In the genomic region with DNA sequence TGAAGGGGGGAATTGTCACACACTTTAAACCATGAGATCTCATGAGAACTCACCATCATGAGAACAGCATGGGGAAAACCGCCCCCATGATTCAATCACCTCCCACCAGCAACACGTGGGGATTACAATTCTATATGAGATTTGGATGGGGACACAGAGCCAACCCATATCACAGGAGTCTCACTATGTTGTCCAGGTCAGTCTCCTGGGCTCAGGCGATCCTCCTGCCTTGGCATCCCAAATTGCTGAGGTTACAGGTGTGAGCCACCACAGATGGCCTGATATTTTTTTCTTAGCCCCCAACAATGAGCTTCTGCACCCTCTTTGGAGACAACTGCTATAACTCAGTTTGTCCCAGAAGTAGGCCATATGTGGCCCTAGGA, we compare ENCODE assay signal across 12 cellular contexts. TPM values are rescaled to one million over a fixed set of nuclear protein-coding genes. Genes with fewer than 3 reads are reported as not detected.
DNase-seq lines count a peak whose midpoint lies in the region; ATAC-seq and TF ChIP-seq lines count a peak whose summit lies in the region.
"Had no signal": no experiment of that assay in that cellular context is flagged by ENCODE, and none has a peak within 500 bp of the region (broad histone marks: within the 10 kb centered on the region; RNA-seq: fewer than 3 reads in every experiment).

No MANE protein-coding gene starts in this region.

- H3K9me3 Mint-ChIP-seq in activated naive CD4-positive, alpha-beta T cell treated with anti-CD3 and anti-CD28 coated beads, Interleukin-2, amount 10 ng/mL, durations not matched to agents 7 days and 5 days, result peaks cover 3% of the 10 kb centered on the region
- H3K9me3 Mint-ChIP-seq in mesothelial cell of epicardium, result no peaks in the 10 kb centered on the region
- H3K9me3 Mint-ChIP-seq: GM23338 had no signal

- intact Hi-C loops in left ventricle myocardium inferior (cut with micrococcal nuclease) (no loop called here), upper lobe of right lung (cut with DNase I) (no loop called here)

- no peak for TF ChIP-seq EP300 in SK-N-SH (IDR thresholded peaks at IDR 0.05; ENCODE audit: borderline replicate concordance in 1 of 2, low read depth in 1 of 2, low read length in 1 of 2)

- H3K9me3 ChIP-seq in left ventricle myocardium inferior (replicated peaks) (no peaks in the 10 kb centered on the region), right atrium auricular region (no peaks in the 10 kb centered on the region), upper lobe of right lung (no peaks in the 10 kb centered on the region), SK-N-SH (no peaks in the 10 kb centered on the region)
- H3K9me3 ChIP-seq: SJCRH30 had no signal

- no peaks in the 10 kb centered on the region for H3K27me3 ChIP-seq in left ventricle myocardium inferior (ENCODE audit: low read depth)
- no peaks in the 10 kb centered on the region for H3K27me3 ChIP-seq in right atrium auricular region
- H3K27me3 ChIP-seq in upper lobe of right lung, result no peaks in the 10 kb centered on the region
- no peaks in the 10 kb centered on the region for H3K27me3 ChIP-seq in SK-N-SH (ENCODE audit: insufficient read depth)
- H3K27me3 ChIP-seq: dorsolateral prefrontal cortex, SJCRH30 had no signal

- no peaks in the 10 kb centered on the region for H3K27me3 Mint-ChIP-seq in activated naive CD4-positive, alpha-beta T cell treated with anti-CD3 and anti-CD28 coated beads, Interleukin-2, amount 10 ng/mL, durations not matched to agents 7 days and 5 days
- H3K27me3 Mint-ChIP-seq in mesothelial cell of epicardium (ENCODE audit: low read depth), result no peaks in the 10 kb centered on the region

- no peak for ATAC-seq in upper lobe of right lung
- ATAC-seq: GM23338 had no signal

- H3K4me3 Mint-ChIP-seq in activated naive CD4-positive, alpha-beta T cell treated with anti-CD3 and anti-CD28 coated beads, Interleukin-2, amount 10 ng/mL, durations not matched to agents 7 days and 5 days, result peak overlapping the region; percentile 69
- no peak overlapping the region for H3K4me3 Mint-ChIP-seq in mesothelial cell of epicardium
- H3K4me3 Mint-ChIP-seq: GM23338 had no signal

- POLR2A ChIA-PET in SK-N-SH (lab: Yijun Ruan, JAX), result no interaction called here

- TF ChIP-seq RAD21 in SK-N-SH (IDR thresholded peaks at IDR 0.05; ENCODE audit: low read length), result no peak

- TF ChIP-seq CTCF in left ventricle myocardium inferior (IDR thresholded peaks at IDR 0.05; ENCODE audit: borderline replicate concordance) (no peak), right atrium auricular region (IDR thresholded peaks at IDR 0.05) (no peak), mesothelial cell of epicardium (IDR thresholded peaks at IDR 0.05; ENCODE audit: unreplicated experiment) (no peak), upper lobe of right lung (IDR thresholded peaks at IDR 0.05) (no peak), SK-N-SH (IDR thresholded peaks at IDR 0.05) (no peak)

- H3F3A ChIP-seq in SK-N-SH (replicated peaks; ENCODE audit: insufficient read depth), result no peaks in the 10 kb centered on the region

- WGBS in SK-N-SH (ENCODE audit: low lambda C conversion rate), result 91% methylated on average over 3 of the region's 3 CpGs

- no peak for DNase-seq in left ventricle myocardium inferior
- no peak for DNase-seq in right atrium auricular region (ENCODE audit: low spot score)
- no peak for DNase-seq in activated naive CD4-positive, alpha-beta T cell treated with anti-CD3 and anti-CD28 coated beads, Interleukin-2, amount 10 ng/mL, durations not matched to agents 7 days and 5 days
- DNase-seq in mesothelial cell of epicardium (ENCODE audit: low spot score in 2 of 2, unreplicated experiment in 2 of 2), result no peak
- DNase-seq in upper lobe of right lung, result peak; percentile 19
- no peak for DNase-seq in NOMO-1 (lab: John Stamatoyannopoulos, UW; ENCODE audit: unreplicated experiment in 2 of 2)
- DNase-seq in NOMO-1 treated with dmso at 0.1 percent for 144 hours (lab: John Stamatoyannopoulos, UW; ENCODE audit: unreplicated experiment), result no peak
- no peak for DNase-seq in SK-N-SH
- DNase-seq: NCI-H1694, SJCRH30 had no signal

- H3K36me3 ChIP-seq in left ventricle myocardium inferior (peaks cover 25% of the 10 kb centered on the region), right atrium auricular region (peaks cover 5% of the 10 kb centered on the region), upper lobe of right lung (peaks cover 6% of the 10 kb centered on the region), SK-N-SH (replicated peaks in 1 of 2; ENCODE audit: control insufficient read depth in 1 of 2, insufficient read depth in 2 of 2, low read length in 1 of 2) (peaks cover 0 to 1% of the 10 kb centered on the region in 2 experiments)
- H3K36me3 ChIP-seq: SJCRH30 had no signal

- H3K36me3 Mint-ChIP-seq in activated naive CD4-positive, alpha-beta T cell treated with anti-CD3 and anti-CD28 coated beads, Interleukin-2, amount 10 ng/mL, durations not matched to agents 7 days and 5 days, result peaks cover 26% of the 10 kb centered on the region
- H3K36me3 Mint-ChIP-seq in mesothelial cell of epicardium, result peaks cover 4% of the 10 kb centered on the region

- H3K4me3 ChIP-seq in left ventricle myocardium inferior, result peak overlapping the region; percentile 24
- H3K4me3 ChIP-seq in right atrium auricular region, result no peak overlapping the region
- H3K4me3 ChIP-seq in upper lobe of right lung, result peak overlapping the region; percentile 33
- H3K4me3 ChIP-seq in SK-N-SH (ENCODE audit: low read depth in 2 of 2, low read length in 1 of 2), result no peak overlapping the region
- H3K4me3 ChIP-seq: GM23338, SJCRH30 had no signal

- no peak overlapping the region for H3K9ac ChIP-seq in SK-N-SH

- H3K4me2 ChIP-seq in SK-N-SH, result no peak overlapping the region
- H3K4me2 ChIP-seq: GM23338 had no signal

- H3K27ac ChIP-seq in left ventricle myocardium inferior (replicated peaks), result peak overlapping the region; percentile 52
- H3K27ac ChIP-seq in right atrium auricular region, result no peak overlapping the region
- peak overlapping the region; percentile 87 for H3K27ac ChIP-seq in upper lobe of right lung
- H3K27ac ChIP-seq in SK-N-SH (ENCODE audit: low read depth in 2 of 2, low read length in 1 of 2), result no peak overlapping the region
- H3K27ac ChIP-seq: SJCRH30 had no signal

- H4K20me1 ChIP-seq in SK-N-SH (ENCODE audit: insufficient read depth), result no peaks in the 10 kb centered on the region

- CTCF ChIA-PET in activated naive CD4-positive, alpha-beta T cell treated with anti-CD3 and anti-CD28 coated beads, Interleukin-2, amount 10 ng/mL, durations not matched to agents 7 days and 5 days (lab: Charles Lee), result interaction anchor here (2.6 to 3.2 kb wide), 2 partner anchors 9 to 23 kb away, joined by 14 to 17 read pairs; a partner anchor contains a TSS
- CTCF ChIA-PET in SK-N-SH (lab: Yijun Ruan, JAX), result no interaction called here

- no peak overlapping the region for H2AFZ ChIP-seq in SK-N-SH (ENCODE audit: low read depth)
- H2AFZ ChIP-seq: GM23338 had no signal

- H3K27ac Mint-ChIP-seq in activated naive CD4-positive, alpha-beta T cell treated with anti-CD3 and anti-CD28 coated beads, Interleukin-2, amount 10 ng/mL, durations not matched to agents 7 days and 5 days, result peak overlapping the region; percentile 95
- H3K27ac Mint-ChIP-seq in mesothelial cell of epicardium, result peak overlapping the region; percentile 53
- H3K27ac Mint-ChIP-seq: GM23338 had no signal

- peaks cover 56% of the 10 kb centered on the region for H3K4me1 Mint-ChIP-seq in activated naive CD4-positive, alpha-beta T cell treated with anti-CD3 and anti-CD28 coated beads, Interleukin-2, amount 10 ng/mL, durations not matched to agents 7 days and 5 days
- peaks cover 3% of the 10 kb centered on the region for H3K4me1 Mint-ChIP-seq in mesothelial cell of epicardium
- H3K4me1 Mint-ChIP-seq: GM23338 had no signal

- no peaks in the 10 kb centered on the region for H3K9me2 ChIP-seq in SK-N-SH

- H3K4me1 ChIP-seq in left ventricle myocardium inferior (no peaks in the 10 kb centered on the region), right atrium auricular region (peaks cover 0 to 5% of the 10 kb centered on the region in 2 donors), upper lobe of right lung (peaks cover 7% of the 10 kb centered on the region), SK-N-SH (ENCODE audit: control insufficient read depth in 1 of 2, insufficient read depth in 2 of 2, low read depth in 1 of 2, low read length in 1 of 2) (no peaks in the 10 kb centered on the region)

- no peaks in the 10 kb centered on the region for H3K79me2 ChIP-seq in SK-N-SH (ENCODE audit: insufficient read depth)

TF ChIP-seq in SK-N-SH, 30 proteins besides CTCF, POLR2A, EP300 and RAD21 (continues in another document):
- no peak for TF ChIP-seq POLR2AphosphoS5 (IDR thresholded peaks at IDR 0.05; ENCODE audit: low read depth, low read length)
- no peak for TF ChIP-seq GABPA (IDR thresholded peaks at IDR 0.05; ENCODE audit: low read depth)
- no peak for TF ChIP-seq TEAD4 (IDR thresholded peaks at IDR 0.05; ENCODE audit: borderline replicate concordance, insufficient read depth)
- TF ChIP-seq FOXJ3 (CRISPR knock-in tag; IDR thresholded peaks at IDR 0.05), result no peak
- TF ChIP-seq MEF2A (IDR thresholded peaks at IDR 0.05; ENCODE audit: borderline replicate concordance, low read depth), result no peak
- no peak for TF ChIP-seq RCOR1 (IDR thresholded peaks at IDR 0.05; ENCODE audit: low read length)
- no peak for TF ChIP-seq EZH2phosphoT487 (IDR thresholded peaks at IDR 0.05; ENCODE audit: borderline replicate concordance, low read depth)
- TF ChIP-seq, protein P1, sequence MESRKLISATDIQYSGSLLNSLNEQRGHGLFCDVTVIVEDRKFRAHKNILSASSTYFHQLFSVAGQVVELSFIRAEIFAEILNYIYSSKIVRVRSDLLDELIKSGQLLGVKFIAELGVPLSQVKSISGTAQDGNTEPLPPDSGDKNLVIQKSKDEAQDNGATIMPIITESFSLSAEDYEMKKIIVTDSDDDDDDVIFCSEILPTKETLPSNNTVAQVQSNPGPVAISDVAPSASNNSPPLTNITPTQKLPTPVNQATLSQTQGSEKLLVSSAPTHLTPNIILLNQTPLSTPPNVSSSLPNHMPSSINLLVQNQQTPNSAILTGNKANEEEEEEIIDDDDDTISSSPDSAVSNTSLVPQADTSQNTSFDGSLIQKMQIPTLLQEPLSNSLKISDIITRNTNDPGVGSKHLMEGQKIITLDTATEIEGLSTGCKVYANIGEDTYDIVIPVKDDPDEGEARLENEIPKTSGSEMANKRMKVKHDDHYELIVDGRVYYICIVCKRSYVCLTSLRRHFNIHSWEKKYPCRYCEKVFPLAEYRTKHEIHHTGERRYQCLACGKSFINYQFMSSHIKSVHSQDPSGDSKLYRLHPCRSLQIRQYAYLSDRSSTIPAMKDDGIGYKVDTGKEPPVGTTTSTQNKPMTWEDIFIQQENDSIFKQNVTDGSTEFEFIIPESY (IDR thresholded peaks at IDR 0.05; ENCODE audit: borderline replicate concordance, low read depth), result no peak
- no peak for TF ChIP-seq MXI1 (IDR thresholded peaks at IDR 0.05; ENCODE audit: low read depth, low read length)

RNA-seq across cellular contexts. Expression of a gene that starts 22.5 kb away (rescaled TPM):
- total RNA-seq in left ventricle myocardium inferior, result 19.4 TPM
- total RNA-seq in right atrium auricular region, result 10 to 100 TPM; 21.1 to 23.7 TPM
- total RNA-seq in mesothelial cell of epicardium, result 32.6 to 35.2 TPM (median 33.0 TPM) in 3 replicates
- 32.3 TPM for total RNA-seq in upper lobe of right lung
- 8.2 and 10.7 TPM in 2 replicates for polyA plus RNA-seq in SK-N-SH (2012; rRNA removed)
- 11.2 and 13.3 TPM in 2 replicates for polyA plus RNA-seq in SK-N-SH (2012; cell fraction: cytosol; rRNA removed)
- 8.4 and 19.6 TPM in 2 replicates for polyA plus RNA-seq in SK-N-SH (2012; cell fraction: nucleus; rRNA removed)

Comparison
In these comparisons a context has a peak if more than half of its experiments do, and no peak if none do; other contexts are left out.
1. H3K27ac ChIP-seq: peak in left ventricle myocardium inferior (single experiment) and upper lobe of right lung (single experiment); none in right atrium auricular region (0 of 2) and SK-N-SH (0 of 2).
2. H3K4me3 ChIP-seq: peak in left ventricle myocardium inferior (single experiment) and upper lobe of right lung (single experiment); none in right atrium auricular region (0 of 2) and SK-N-SH (0 of 2).